In genomic region chr1:239260779-239261286, GRCh38 we compare ENCODE assay signal across 2 cellular contexts.
TF ChIP-seq lines count a peak whose summit lies in the region.

No MANE protein-coding gene starts in this region.

TF ChIP-seq in A549, 52 proteins besides CTCF, POLR2A, EP300 and RAD21:
- no peak for TF ChIP-seq SREBF2 (IDR thresholded peaks at IDR 0.05)
- peak; percentile 51 for TF ChIP-seq MAFK (IDR thresholded peaks at IDR 0.05; ENCODE audit: partially characterized antibody)
- no peak for TF ChIP-seq CBX2 (IDR thresholded peaks at IDR 0.05; ENCODE audit: borderline replicate concordance, low read depth)
- no peak for TF ChIP-seq KDM5A (IDR thresholded peaks at IDR 0.05)
- TF ChIP-seq, protein P1, sequence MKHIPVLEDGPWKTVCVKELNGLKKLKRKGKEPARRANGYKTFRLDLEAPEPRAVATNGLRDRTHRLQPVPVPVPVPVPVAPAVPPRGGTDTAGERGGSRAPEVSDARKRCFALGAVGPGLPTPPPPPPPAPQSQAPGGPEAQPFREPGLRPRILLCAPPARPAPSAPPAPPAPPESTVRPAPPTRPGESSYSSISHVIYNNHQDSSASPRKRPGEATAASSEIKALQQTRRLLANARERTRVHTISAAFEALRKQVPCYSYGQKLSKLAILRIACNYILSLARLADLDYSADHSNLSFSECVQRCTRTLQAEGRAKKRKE (CRISPR knock-in tag; IDR thresholded peaks at IDR 0.05; ENCODE audit: low read depth), result no peak
- TF ChIP-seq TP53 (CRISPR knock-in tag; IDR thresholded peaks at IDR 0.05), result no peak

TF ChIP-seq in K562, 482 proteins besides CTCF, POLR2A, EP300 and RAD21:
- TF ChIP-seq GTF2A2 (tag; IDR thresholded peaks at IDR 0.05), result no peak
- TF ChIP-seq ZNF316 (IDR thresholded peaks at IDR 0.05), result 0 out of 2 replicates have a peak, but pooled peaks have one; percentile 5
